30 cellular contexts compared by ENCODE assay signal in genomic region chr19:30394481-30395151, GRCh38. TPM values are rescaled to one million over a fixed set of nuclear protein-coding genes. Genes with fewer than 3 reads are reported as not detected.
"Had no signal": no experiment of that assay in that cellular context is flagged by ENCODE, and none has a peak within 500 bp of the region (broad histone marks: within the 10 kb centered on the region; RNA-seq: fewer than 3 reads in every experiment).

No MANE protein-coding gene starts in this region.

- H3K27ac ChIP-seq: left ventricle myocardium inferior, neural progenitor cell, neutrophil, ovary, right atrium auricular region, right lobe of liver, tibial nerve, vagina had no signal

- H3K4me3 ChIP-seq: left ventricle myocardium inferior, lung, neural progenitor cell, ovary, right atrium auricular region, right lobe of liver, smooth muscle cell, tibial nerve, vagina had no signal

- H3K9ac ChIP-seq: neural progenitor cell had no signal

- H3K27me3 ChIP-seq: neural progenitor cell, ovary, right atrium auricular region, right lobe of liver, tibial nerve, vagina had no signal

- FAIRE-seq: islet of Langerhans, kidney had no signal

- H2AFZ ChIP-seq: neural progenitor cell had no signal

- H3K4me2 ChIP-seq: neural progenitor cell, smooth muscle cell had no signal

- H3K36me3 ChIP-seq: left ventricle myocardium inferior, neural progenitor cell, neutrophil, ovary, right atrium auricular region, right lobe of liver, tibial nerve, vagina had no signal

- DNase-seq: hypothalamus; immature natural killer cell; kidney; left colon; left ventricle myocardium inferior; mesendoderm; naive B cell; natural killer cell; nephron progenitor cell; occipital lobe; ovary; right lobe of liver; stimulated activated CD4-positive, alpha-beta T cell treated with anti-CD3 and anti-CD28 coated beads, Interleukin-1b, Interleukin-23, amount 100 ng/mL, for 48 hours; stimulated activated CD4-positive, alpha-beta T cell treated with anti-CD3 and anti-CD28 coated beads, Interleukin-2, amount 100 ng/mL, for 48 hours; stimulated activated CD4-positive, alpha-beta T cell treated with anti-CD3 and anti-CD28 coated beads, Interleukin-4, amount 100 ng/mL, for 4 hours; stimulated activated CD8-positive, alpha-beta memory T cell treated with anti-CD3 and anti-CD28 coated beads, Interleukin-4, amount 100 ng/mL, for 48 hours; stimulated activated naive CD4-positive, alpha-beta T cell treated with Interleukin-2 at 50 U/mL for 16 hours; stimulated activated naive CD8-positive, alpha-beta T cell treated with anti-CD3 and anti-CD28 coated beads, Interleukin-15, amount 100 ng/mL, for 72 hours; substantia nigra had no signal

- ATAC-seq: left colon; natural killer cell; right lobe of liver; stimulated activated memory B cell treated with anti-CD40 and anti-IgM and Interleukin-4, amounts not matched to agents 10 μg/mL and 1 μg/mL and 100 μg/mL, for 72 hours; stimulated activated naive CD8-positive, alpha-beta T cell treated with anti-CD3 and anti-CD28 coated beads, Interleukin-15, amount 100 ng/mL, for 72 hours had no signal

- H3K9me3 ChIP-seq: neutrophil, ovary, right atrium auricular region, right lobe of liver, tibial nerve, vagina had no signal

- H3K4me1 ChIP-seq: left ventricle myocardium inferior, right atrium auricular region, right lobe of liver, vagina had no signal

RNA-seq across cellular contexts. Expression of gene ZNF536, which starts 22.4 kb away (rescaled TPM):
- total RNA-seq: mononuclear cell, natural killer cell, pulmonary artery endothelial cell, smooth muscle cell had no signal
- polyA plus RNA-seq: immature natural killer cell, smooth muscle cell had no signal
